ENCODE assay signal across 17 cellular contexts in the genomic region with DNA sequence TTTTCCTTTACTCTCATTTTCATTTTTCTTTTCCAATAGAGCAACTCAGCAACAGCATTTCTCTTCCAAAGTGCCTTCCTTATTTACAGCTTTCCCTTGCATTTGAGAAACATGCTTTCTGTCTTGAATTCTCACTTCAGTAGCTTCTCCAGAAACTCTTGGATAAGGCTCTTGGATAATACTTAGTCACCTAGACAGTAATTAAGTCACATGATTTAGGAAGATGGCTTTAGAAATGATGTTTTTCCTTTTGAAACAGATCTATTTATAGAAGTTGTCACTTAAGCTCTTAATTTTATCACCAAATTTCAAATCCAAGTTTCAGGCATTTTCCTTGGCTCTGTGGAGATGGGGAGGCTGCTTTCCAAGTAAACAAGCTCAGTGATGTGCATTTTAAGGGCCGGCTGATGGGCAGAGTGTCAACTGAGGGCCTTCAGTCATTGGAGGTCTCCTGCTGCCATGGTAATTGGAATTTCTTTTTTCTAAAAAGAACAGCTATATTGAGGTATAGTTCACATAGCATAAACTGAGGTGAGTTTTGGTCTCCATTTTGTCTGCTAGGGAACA.
DNase-seq lines count a peak whose midpoint lies in the region; ATAC-seq, FAIRE-seq and TF ChIP-seq lines count a peak whose summit lies in the region.
"Had no signal": no experiment of that assay in that cellular context is flagged by ENCODE, and none has a peak within 500 bp of the region (broad histone marks: within the 10 kb centered on the region; RNA-seq: fewer than 3 reads in every experiment).

No MANE protein-coding gene starts in this region.

- FAIRE-seq in islet of Langerhans (lab: Jason Lieb, UNC), result peak; percentile 36

- ATAC-seq in left ventricle myocardium superior (peak; percentile 27), Right ventricle myocardium superior (ENCODE audit: poor library complexity) (no peak)
- ATAC-seq: HCT116 had no signal

- H3K4me3 ChIP-seq in uterus, result no peak overlapping the region
- H3K4me3 ChIP-seq: SJCRH30 had no signal

- peak overlapping the region in 4 of 5 experiments; percentile 27 to 80 (median 61) for H3K27ac Mint-ChIP-seq in brain

- peak overlapping the region; percentile 25 to 46 for H3K27ac ChIP-seq in uterus
- H3K27ac ChIP-seq: HL-60, SJCRH30 had no signal

- TF ChIP-seq POLR2A in uterus (IDR thresholded peaks at IDR 0.05), result no peak

- H3K9me3 ChIP-seq in uterus, result no peaks in the 10 kb centered on the region
- H3K9me3 ChIP-seq: SJCRH30 had no signal

- DNase-seq in left ventricle myocardium superior (no peak), Right ventricle myocardium superior (no peak), uterus (peak in 1 of 2 donors; percentile 23), hippocampal formation (lab: John Stamatoyannopoulos, UW) (no peak), islet precursor cell (no peak), DMS53 (lab: John Stamatoyannopoulos, UW) (no peak)
- DNase-seq: 8988T, KBM-7, MM.1S, NCI-H1105, NCI-H187, NCI-H510A, SJCRH30 had no signal

- no peak for TF ChIP-seq CTCF in brain (conservative IDR thresholded peaks at IDR 0.05)
- TF ChIP-seq CTCF in uterus (IDR thresholded peaks at IDR 0.05), result no peak

- no peaks in the 10 kb centered on the region for H3K27me3 Mint-ChIP-seq in brain

- H3K36me3 Mint-ChIP-seq in brain, result no peaks in the 10 kb centered on the region

- intact Hi-C loops in left ventricle myocardium superior (cut with micrococcal nuclease), result no loop called here
- intact Hi-C loops in Right ventricle myocardium superior (cut with DNase I), result no loop called here
- intact Hi-C loops in uterus (cut with DNase I; ENCODE audit: low total_unique reads), result no loop called here

- H3K4me1 Mint-ChIP-seq in brain, result peaks cover 52% of the 10 kb centered on the region

- peak overlapping the region in 1 of 5 experiments; percentile 51 for H3K4me3 Mint-ChIP-seq in brain

- H3K36me3 ChIP-seq in uterus, result no peaks in the 10 kb centered on the region
- H3K36me3 ChIP-seq: SJCRH30 had no signal

- H3K27me3 ChIP-seq in uterus, result no peaks in the 10 kb centered on the region

- peaks cover 0 to 4% (median 0%) of the 10 kb centered on the region in 5 experiments for H3K9me3 Mint-ChIP-seq in brain

- H3K4me1 ChIP-seq in uterus, result peaks cover 4 to 6% of the 10 kb centered on the region in 2 donors
